ENCODE assay signal across 11 cellular contexts in the genomic region with DNA sequence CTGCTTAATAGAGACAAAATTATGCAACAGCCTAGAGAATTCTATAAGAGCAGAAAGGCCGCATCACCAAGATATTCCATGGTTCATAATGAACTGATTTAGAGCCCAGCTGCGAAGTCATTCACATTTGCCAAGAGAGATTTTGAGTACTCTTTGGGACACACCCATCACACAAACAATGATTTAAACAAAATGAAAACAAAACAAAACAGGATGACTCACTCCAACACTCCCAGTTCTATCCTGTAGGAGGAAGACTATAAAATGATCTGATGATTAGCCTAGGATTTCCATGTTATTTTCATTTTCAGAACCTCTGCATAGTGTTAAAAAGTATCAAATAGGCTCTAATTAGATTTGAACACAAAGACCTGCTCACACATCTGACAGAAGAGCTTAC.
DNase-seq lines count a peak whose midpoint lies in the region; ATAC-seq, FAIRE-seq and TF ChIP-seq lines count a peak whose summit lies in the region.
"Had no signal": no experiment of that assay in that cellular context is flagged by ENCODE, and none has a peak within 500 bp of the region (broad histone marks: within the 10 kb centered on the region; RNA-seq: fewer than 3 reads in every experiment).

No MANE protein-coding gene starts in this region.

- no peak for ATAC-seq in GM19351 (IDR thresholded peaks at IDR 0.05; ENCODE audit: unreplicated experiment)

- H3K36me3 ChIP-seq in HAP-1 (replicated peaks): no peaks in the 10 kb centered on the region

- no peak overlapping the region for H3K4me3 ChIP-seq in HAP-1
- H3K4me3 ChIP-seq in fibroblast of the aortic adventitia (ENCODE audit: low read depth, low read length): no peak overlapping the region

- TF ChIP-seq CTCF in fibroblast of the aortic adventitia (IDR thresholded peaks at IDR 0.05; ENCODE audit: insufficient read depth, low read length): peak; percentile 35

- peaks cover 7% of the 10 kb centered on the region; the same call in 1 of the 2 replicates for H3K4me1 ChIP-seq in HAP-1

- peak; percentile 8 to 42 for DNase-seq in HAP-1 (ENCODE audit: low spot score in 2 of 2)
- DNase-seq in SW 1271 (lab: John Stamatoyannopoulos, UW): peak; percentile 1 to 29
- peak; percentile 56 for DNase-seq in fibroblast of the aortic adventitia (ENCODE audit: low read depth)
- DNase-seq in stromal cell of bone marrow (ENCODE audit: low read depth): peak; percentile 32
- no peak for DNase-seq in urothelium cell line (ENCODE audit: low spot score)
- DNase-seq in GM12891 (ENCODE audit: insufficient read length, low spot score): no peak
- DNase-seq in mesenteric fat pad (ENCODE audit: low spot score): no peak
- DNase-seq: activated CD4-positive, alpha-beta T cell treated with anti-CD3 and anti-CD28 coated beads for 1 hour; activated naive CD8-positive, alpha-beta T cell treated with anti-CD3 and anti-CD28 coated beads for 36 hours; NCI-H524 had no signal

- in situ Hi-C loops in HAP-1 (cut with MboI; ENCODE audit: low sequenced_read_pairs): no loop called here

- FAIRE-seq in urothelium cell line (lab: Jason Lieb, UNC): no peak
- FAIRE-seq in GM12891 (lab: Jason Lieb, UNC): no peak

- no peaks in the 10 kb centered on the region for H3K27me3 ChIP-seq in HAP-1 (ENCODE audit: low read depth)

- no peaks in the 10 kb centered on the region for H3K9me3 ChIP-seq in HAP-1

- no peak for TF ChIP-seq POLR2A in GM12891 (IDR thresholded peaks at IDR 0.05; ENCODE audit: low read depth, low read length)

TF ChIP-seq in GM12891, 5 proteins besides CTCF, POLR2A, EP300 and RAD21:
- no peak for TF ChIP-seq POLR2AphosphoS5 (IDR thresholded peaks at IDR 0.05; ENCODE audit: low read depth, low read length)

Comparison
In these comparisons a context has a peak if more than half of its experiments do, and no peak if none do; other contexts are left out.
1. DNase-seq: peak in HAP-1 (2 of 2), SW 1271 (2 of 2), fibroblast of the aortic adventitia (single experiment) and stromal cell of bone marrow (single experiment); none in urothelium cell line (single experiment), GM12891 (single experiment) and mesenteric fat pad (single experiment).